Comparison of ENCODE assay signal across 8 cellular contexts in the genomic region with DNA sequence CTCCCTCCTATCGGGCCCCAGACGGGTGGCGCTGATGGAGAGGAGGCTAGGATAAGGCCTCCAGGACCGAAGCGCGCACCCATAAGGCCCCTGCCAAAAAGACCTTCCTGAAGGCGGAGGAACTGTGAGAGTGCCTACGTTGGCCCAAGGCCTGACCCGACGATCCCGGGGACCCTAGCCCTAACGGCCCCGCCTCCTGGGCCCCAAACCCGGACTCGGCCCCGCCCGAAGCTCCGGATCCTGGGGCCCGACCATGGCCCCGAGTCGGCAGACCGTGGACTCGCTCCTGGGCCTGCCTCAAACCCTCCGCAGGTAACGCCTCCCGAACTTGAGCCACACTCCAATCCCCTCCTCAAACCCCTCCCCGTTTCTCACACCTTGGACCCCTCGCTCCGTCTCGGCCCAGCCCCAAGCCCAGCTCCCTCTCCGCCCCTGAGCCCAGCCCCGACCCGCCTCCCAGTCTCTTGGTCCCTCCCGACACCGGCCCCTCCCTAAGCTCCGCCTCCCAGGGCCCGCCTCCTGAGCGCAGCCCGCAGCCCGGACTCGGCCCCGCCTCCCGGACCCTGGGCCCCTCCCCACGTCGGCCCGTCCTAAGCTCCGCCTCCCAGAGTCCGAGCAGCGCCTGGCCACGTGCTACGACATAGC. TPM values are rescaled to one million over a fixed set of nuclear protein-coding genes. Genes with fewer than 3 reads are reported as not detected.
A peak's percentile ranks its signal among the peaks of the same experiment; 100 is the strongest.
DNase-seq lines count a peak whose midpoint lies in the region; ATAC-seq and TF ChIP-seq lines count a peak whose summit lies in the region.
"Not testable (repeated sequence)": the region's sequence is repeated elsewhere in the genome, so short reads cannot be mapped to it uniquely, and the experiment has no call there.

No MANE protein-coding gene starts in this region.

- peaks cover 23 to 24% of the 10 kb centered on the region in 2 experiments for H3K4me1 Mint-ChIP-seq in H9
- peaks cover 15% of the 10 kb centered on the region for H3K4me1 Mint-ChIP-seq in MCF 10A (ENCODE audit: insufficient read depth, unreplicated experiment)
- H3K4me1 Mint-ChIP-seq in natural killer cell treated with Interleukin-12 subunit alpha and Interleukin-12 subunit beta and Interleukin-15 and Interleukin-18, amount 100 ng/mL, for 72 hours (ENCODE audit: low read depth in 2 of 2), result peaks cover 12 to 13% of the 10 kb centered on the region in 2 donors

- no CpG with 5 or more reads among the region's 51 CpGs for WGBS in H9 (ENCODE audit: extremely low coverage, insufficient read length, low lambda C conversion rate)

- DNase-seq in EH (ENCODE audit: low read depth) (peak; percentile 88), H9 (peak; percentile 98), Karpas-422 (peak; percentile 87), SK-MEL-5 (ENCODE audit: low read depth, low spot score) (peak; percentile 92), MCF 10A (ENCODE audit: unreplicated experiment) (peak; percentile 70), cardiac muscle cell (ENCODE audit: low read depth in 1 of 2, low spot score in 1 of 2) (peak; percentile 86 to 94)
- DNase-seq in natural killer cell treated with Interleukin-12 subunit alpha and Interleukin-12 subunit beta and Interleukin-15 and Interleukin-18, amount 100 ng/mL, for 72 hours (ENCODE audit: low spot score); tibial artery: not testable (repeated sequence)

- H3K9me3 ChIP-seq in H9 (ENCODE audit: control insufficient read depth, low read depth, low read length); Karpas-422 (ENCODE audit: low read length); cardiac muscle cell (ENCODE audit: low read depth); tibial artery: not testable (repeated sequence)

- POLR2A ChIA-PET in MCF 10A (lab: Yijun Ruan, JAX), result not testable (repeated sequence)

- not testable (repeated sequence) for H2AFZ ChIP-seq in H9 (ENCODE audit: low read length); Karpas-422 (ENCODE audit: low read length)

- H4K8ac ChIP-seq in H9 (replicated peaks; ENCODE audit: insufficient read length, low read depth, low read length), result not testable (repeated sequence)

- not testable (repeated sequence) for H2BK120ac ChIP-seq in H9 (ENCODE audit: low read depth, low read length, poor library complexity, severe bottlenecking)

- not testable (repeated sequence) for H3K23ac ChIP-seq in H9 (ENCODE audit: insufficient read length, low read depth, low read length)

- peak overlapping the region; percentile 17 for H3K4me2 ChIP-seq in H9 (ENCODE audit: insufficient read depth, insufficient read length, low read length)
- H3K4me2 ChIP-seq in Karpas-422 (ENCODE audit: low read depth, low read length, poor library complexity, severe bottlenecking), result peak overlapping the region; percentile 59

- not testable (repeated sequence) for H3K23me2 ChIP-seq in H9 (ENCODE audit: insufficient read length, low read depth, low read length, poor library complexity, severe bottlenecking)

- not testable (repeated sequence) for H2BK12ac ChIP-seq in H9 (ENCODE audit: insufficient read length, low read depth, low read length)

- TF ChIP-seq CTCF in H9 (conservative IDR thresholded peaks at IDR 0.05); MCF 10A (IDR thresholded peaks at IDR 0.05; ENCODE audit: unreplicated experiment); cardiac muscle cell (IDR thresholded peaks at IDR 0.05; ENCODE audit: low read depth, low read length); tibial artery (IDR thresholded peaks at IDR 0.05): not testable (repeated sequence)

- H3K4me1 ChIP-seq in H9 (ENCODE audit: insufficient read depth, low read length); cardiac muscle cell (ENCODE audit: low read depth); tibial artery: not testable (repeated sequence)
- H3K4me1 ChIP-seq in Karpas-422 (ENCODE audit: low read length), result peaks cover 17% of the 10 kb centered on the region

- H3K9me3 Mint-ChIP-seq in H9; MCF 10A (ENCODE audit: unreplicated experiment); natural killer cell treated with Interleukin-12 subunit alpha and Interleukin-12 subunit beta and Interleukin-15 and Interleukin-18, amount 100 ng/mL, for 72 hours: not testable (repeated sequence)

- H2BK15ac ChIP-seq in H9 (ENCODE audit: low read depth, low read length), result not testable (repeated sequence)

- not testable (repeated sequence) for H3K14ac ChIP-seq in H9 (ENCODE audit: insufficient read depth, low read length)

- CTCF ChIA-PET in MCF 10A (lab: Yijun Ruan, JAX), result not testable (repeated sequence)

- not testable (repeated sequence) for H3K56ac ChIP-seq in H9 (ENCODE audit: insufficient read length, low read depth, low read length)

- not testable (repeated sequence) for H3K18ac ChIP-seq in H9 (ENCODE audit: insufficient read length, low read depth, low read length)

- not testable (repeated sequence) for H2AK5ac ChIP-seq in H9 (ENCODE audit: insufficient read length, low read length)

- H3K27me3 ChIP-seq in H9 (ENCODE audit: insufficient read depth, low read length); Karpas-422 (ENCODE audit: low read length); cardiac muscle cell; tibial artery: not testable (repeated sequence)

- not testable (repeated sequence) for H3K36me3 ChIP-seq in Karpas-422 (ENCODE audit: insufficient read depth, low read length); cardiac muscle cell; tibial artery

- H3T11ph ChIP-seq in H9 (ENCODE audit: low read length), result not testable (repeated sequence)

- H3K36me3 Mint-ChIP-seq in H9 (ENCODE audit: insufficient read depth in 1 of 3, low read depth in 3 of 3); MCF 10A (ENCODE audit: insufficient read depth, unreplicated experiment); natural killer cell treated with Interleukin-12 subunit alpha and Interleukin-12 subunit beta and Interleukin-15 and Interleukin-18, amount 100 ng/mL, for 72 hours: not testable (repeated sequence)

- BruUV-seq in MCF 10A (replicated peaks; lab: Mats Ljungman, UMichigan), result not testable (repeated sequence)

- peak in 1 of 2 donors; percentile 63 for ATAC-seq in natural killer cell treated with Interleukin-12 subunit alpha and Interleukin-12 subunit beta and Interleukin-15 and Interleukin-18, amount 100 ng/mL, for 72 hours

- not testable (repeated sequence) for H3K9ac ChIP-seq in H9 (ENCODE audit: extremely low read depth, insufficient read length, low read length); Karpas-422 (ENCODE audit: low read length)

- H3K4me3 Mint-ChIP-seq in H9 (peak overlapping the region; percentile 89 to 93), MCF 10A (ENCODE audit: unreplicated experiment) (peak overlapping the region; percentile 88)
- H3K4me3 Mint-ChIP-seq in natural killer cell treated with Interleukin-12 subunit alpha and Interleukin-12 subunit beta and Interleukin-15 and Interleukin-18, amount 100 ng/mL, for 72 hours, result peak overlapping the region; percentile 93

- H3K9me2 ChIP-seq in Karpas-422 (replicated peaks; ENCODE audit: insufficient read depth, low read length), result not testable (repeated sequence)

- H2BK20ac ChIP-seq in H9 (ENCODE audit: low read depth, low read length, poor library complexity, severe bottlenecking), result not testable (repeated sequence)

- not testable (repeated sequence) for H3K79me1 ChIP-seq in H9 (ENCODE audit: insufficient read depth, low read depth, low read length, poor library complexity, severe bottlenecking)

- not testable (repeated sequence) for H3K27ac ChIP-seq in H9 (ENCODE audit: insufficient read length, low read depth, low read length); Karpas-422 (ENCODE audit: low read length)
- H3K27ac ChIP-seq in cardiac muscle cell (peak overlapping the region; percentile 69), tibial artery (peak overlapping the region; percentile 87 to 94)

- not testable (repeated sequence) for H3K27me3 Mint-ChIP-seq in H9 (ENCODE audit: low read depth); MCF 10A (ENCODE audit: insufficient read depth, unreplicated experiment); natural killer cell treated with Interleukin-12 subunit alpha and Interleukin-12 subunit beta and Interleukin-15 and Interleukin-18, amount 100 ng/mL, for 72 hours

- H3K27ac Mint-ChIP-seq in H9, result peak overlapping the region; percentile 25 to 99 (median 85); a peak in 4 of 7 replicates
- peak overlapping the region; percentile 96 for H3K27ac Mint-ChIP-seq in MCF 10A (ENCODE audit: low read depth, unreplicated experiment)
- peak overlapping the region; percentile 87 to 90 for H3K27ac Mint-ChIP-seq in natural killer cell treated with Interleukin-12 subunit alpha and Interleukin-12 subunit beta and Interleukin-15 and Interleukin-18, amount 100 ng/mL, for 72 hours

- not testable (repeated sequence) for H4K20me1 ChIP-seq in H9 (ENCODE audit: control insufficient read depth, insufficient read depth, insufficient read length); Karpas-422 (ENCODE audit: insufficient read depth, low read depth, low read length)

- peak overlapping the region; percentile 47; the same call in 1 of the 2 replicates for H3K4me3 ChIP-seq in Karpas-422 (ENCODE audit: low read length)
- peak overlapping the region; percentile 63 for H3K4me3 ChIP-seq in cardiac muscle cell
- H3K4me3 ChIP-seq in tibial artery, result peak overlapping the region; percentile 65 to 70

- H3K4ac ChIP-seq in H9 (ENCODE audit: low read depth, low read length), result not testable (repeated sequence)

- not testable (repeated sequence) for H3K79me2 ChIP-seq in H9 (ENCODE audit: insufficient read depth, low read length); Karpas-422 (ENCODE audit: low read length)

- not testable (repeated sequence) for H4K5ac ChIP-seq in H9 (ENCODE audit: insufficient read length, low read depth, low read length)

- in situ Hi-C loops in SK-MEL-5 (cut with HindIII; ENCODE audit: low pct_unique_long_range_greater_than_20kb, low sequenced_read_pairs), result not testable (repeated sequence)

- intact Hi-C loops in MCF 10A (cut with micrococcal nuclease); tibial artery (cut with DNase I; ENCODE audit: low total_unique reads): not testable (repeated sequence)

- H4K91ac ChIP-seq in H9 (ENCODE audit: insufficient read length, low read depth, low read length), result not testable (repeated sequence)

- H2BK5ac ChIP-seq in H9 (ENCODE audit: insufficient read length, low read length), result not testable (repeated sequence)

RNA-seq across cellular contexts. Expression of a gene that starts 46.5 kb away (rescaled TPM):
- total RNA-seq in H9 (2021) (not detected in 2 replicates), MCF 10A (2022) (not detected in 2 replicates), cardiac muscle cell (not detected in 2 replicates)
- not detected in 2 replicates for total RNA-seq in Karpas-422 (2014; rRNA removed; shearing (Covaris generic); ENCODE audit: low replicate concordance)
- not detected in 2 replicates for total RNA-seq in SK-MEL-5 (2014; rRNA removed; shearing (Covaris generic))
- not detected in 2 replicates for polyA plus RNA-seq in SK-MEL-5 (2015; cell fraction: cytosol; rRNA removed)
- polyA plus RNA-seq in SK-MEL-5 (2015; cell fraction: nucleus; rRNA removed), result not detected in 2 replicates
- 0.41 TPM in 1 of 2 replicates, not detected in the other for polyA plus RNA-seq in cardiac muscle cell
- not detected for total RNA-seq in natural killer cell treated with Interleukin-12 subunit alpha and Interleukin-12 subunit beta and Interleukin-15 and Interleukin-18, amount 100 ng/mL, for 72 hours
